ENCODE assay signal across 8 cellular contexts in the genomic region with DNA sequence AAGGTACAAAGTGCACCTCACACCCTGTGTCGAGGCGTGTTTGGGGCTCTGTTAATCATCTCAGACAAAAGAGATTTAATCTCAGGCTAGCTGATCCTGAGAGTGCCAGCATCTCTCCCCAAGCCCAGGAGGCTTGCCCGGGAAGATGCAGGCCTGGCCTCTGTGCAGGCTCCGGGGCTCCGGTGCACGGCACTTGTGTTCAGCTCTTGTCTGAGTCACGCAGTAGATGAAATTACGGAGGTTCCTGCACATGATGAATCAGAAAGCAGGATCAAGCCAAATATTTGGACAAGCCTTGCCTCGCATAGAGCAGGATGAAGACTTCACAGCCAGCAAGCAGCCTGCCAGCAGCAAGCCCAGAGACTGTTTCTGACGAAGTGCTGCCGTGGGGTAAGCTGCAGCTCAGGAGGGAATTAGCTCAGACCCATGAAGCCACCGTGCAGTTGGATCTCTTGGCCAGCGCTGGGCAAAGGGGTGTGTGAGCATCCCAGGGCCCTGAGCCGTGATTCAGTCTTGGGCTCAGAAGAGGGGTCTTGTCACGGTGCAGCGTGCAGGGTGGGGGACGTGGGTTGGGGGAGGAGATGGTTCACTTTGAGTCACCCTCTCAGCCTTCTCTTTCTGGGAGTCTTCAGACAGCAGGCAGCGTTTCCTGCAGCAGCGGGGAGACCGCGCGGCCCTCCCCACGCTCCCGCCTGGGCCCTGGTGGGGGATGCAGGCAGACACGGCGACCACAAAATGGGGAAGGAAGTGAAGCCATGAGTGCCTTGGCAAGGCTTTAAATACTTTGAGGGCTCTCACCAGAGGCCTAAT.
DNase-seq lines count a peak whose midpoint lies in the region; ATAC-seq, FAIRE-seq and TF ChIP-seq lines count a peak whose summit lies in the region.

No MANE protein-coding gene starts in this region.

- H3K36me3 ChIP-seq in DOHH2 (ENCODE audit: control insufficient read depth, low read length) (no peaks in the 10 kb centered on the region), H7 (replicated peaks; ENCODE audit: control insufficient read depth, insufficient read depth, low read length) (no peaks in the 10 kb centered on the region), OCI-LY1 (ENCODE audit: insufficient read depth, low read length) (no peaks in the 10 kb centered on the region), GM12878 (ENCODE audit: control insufficient read depth in 2 of 2, insufficient read depth in 2 of 2, low read length in 1 of 2) (no peaks in the 10 kb centered on the region)

- peak overlapping the region; percentile 60 for H3K4me2 ChIP-seq in DOHH2 (ENCODE audit: low read length)
- H3K4me2 ChIP-seq in OCI-LY1 (ENCODE audit: low read length) = peak overlapping the region; percentile 40; the same call in 1 of the 2 replicates
- H3K4me2 ChIP-seq in GM12878 (ENCODE audit: control insufficient read depth, insufficient read depth) = peak overlapping the region; percentile 47

- BruUV-seq in GM12878 (replicated peaks; lab: Mats Ljungman, UMichigan) = no TSS peak

- RAD21 ChIA-PET in GM12878 (lab: Charles Lee; ENCODE audit: unreplicated experiment) = interaction anchor here (1.0 to 1.5 kb wide), 3 partner anchors 10 to 90 kb away, joined by 4 read pairs; no protein-coding TSS in a partner anchor

- peak; percentile 71 for ATAC-seq in GM12878
- ATAC-seq in stimulated activated naive CD8-positive, alpha-beta T cell treated with anti-CD3 and anti-CD28 coated beads, Interleukin-15, amount 100 ng/mL, for 72 hours = peak; percentile 61

- H3K9me2 ChIP-seq in DOHH2 (replicated peaks; ENCODE audit: control insufficient read depth, low read length) (no peaks in the 10 kb centered on the region), OCI-LY1 (ENCODE audit: low read depth, low read length) (no peaks in the 10 kb centered on the region)

- CTCF ChIA-PET in GM12878 (lab: Yijun Ruan, JAX) = interaction anchor here (1.1 to 1.2 kb wide), 2 partner anchors 27 to 189 kb away, joined by 3 to 4 read pairs; no protein-coding TSS in a partner anchor

- H3K4me1 ChIP-seq in DOHH2 (ENCODE audit: control insufficient read depth, low read length) = peaks cover 63% of the 10 kb centered on the region
- H3K4me1 ChIP-seq in OCI-LY1 (ENCODE audit: insufficient read depth, low read length, severe bottlenecking) = peaks cover 56% of the 10 kb centered on the region
- peaks cover 22% of the 10 kb centered on the region for H3K4me1 ChIP-seq in GM12878 (ENCODE audit: control insufficient read depth, insufficient read depth, low read length)

- H3K9ac ChIP-seq in OCI-LY1 (ENCODE audit: low read length) (no peak overlapping the region; the same call in 1 of the 2 replicates), GM12878 (ENCODE audit: control insufficient read depth, insufficient read depth, low read length) (no peak overlapping the region)

- H2AFZ ChIP-seq in OCI-LY1 (ENCODE audit: low read length) (no peak overlapping the region), GM12878 (ENCODE audit: control insufficient read depth, low read depth, low read length) (peak overlapping the region; percentile 59)

- SMC1A ChIA-PET in GM12878 (lab: Charles Lee; ENCODE audit: uncharacterized antibody, unreplicated experiment) = interaction anchor here (0.6 to 2.0 kb wide), 14 partner anchors 9 to 225 kb away, joined by 3 to 8 read pairs (median 3); no protein-coding TSS in a partner anchor

- peak overlapping the region in 1 of 2 donors; percentile 14 for H3K27ac Mint-ChIP-seq in stimulated activated naive CD8-positive, alpha-beta T cell treated with anti-CD3 and anti-CD28 coated beads, Interleukin-15, amount 100 ng/mL, for 72 hours

- H3K4me3 Mint-ChIP-seq in stimulated activated naive CD8-positive, alpha-beta T cell treated with anti-CD3 and anti-CD28 coated beads, Interleukin-15, amount 100 ng/mL, for 72 hours = peak overlapping the region; percentile 28 to 60

- H3K27me3 ChIP-seq in DOHH2 (ENCODE audit: control insufficient read depth, low read length) = no peaks in the 10 kb centered on the region
- no peaks in the 10 kb centered on the region for H3K27me3 ChIP-seq in H7 (ENCODE audit: control insufficient read depth, insufficient read depth, low read length)
- no peaks in the 10 kb centered on the region for H3K27me3 ChIP-seq in OCI-LY1 (ENCODE audit: insufficient read depth, low read length)
- no peaks in the 10 kb centered on the region for H3K27me3 ChIP-seq in GM12878 (replicated peaks in 1 of 2; ENCODE audit: control insufficient read depth in 2 of 2, insufficient read depth in 2 of 2, low read length in 1 of 2)

- TF ChIP-seq EP300 in GM12878 (IDR thresholded peaks at IDR 0.05; ENCODE audit: borderline replicate concordance in 1 of 2, control insufficient read depth in 1 of 2, low read depth in 2 of 2, low read length in 2 of 2) = no peak

- in situ Hi-C loops in GM12878 (cut with MboI) = no loop called here

- H3K4me1 Mint-ChIP-seq in stimulated activated naive CD8-positive, alpha-beta T cell treated with anti-CD3 and anti-CD28 coated beads, Interleukin-15, amount 100 ng/mL, for 72 hours = peaks cover 55% of the 10 kb centered on the region

- H3K27ac ChIP-seq in DOHH2 (ENCODE audit: low read depth, low read length) = no peak overlapping the region
- H3K27ac ChIP-seq in OCI-LY1 (ENCODE audit: low read depth, low read length, poor library complexity, severe bottlenecking) = peak overlapping the region; percentile 54
- H3K27ac ChIP-seq in GM12878 (ENCODE audit: control insufficient read depth, insufficient read depth) = no peak overlapping the region

- H3F3A ChIP-seq in DOHH2 (ENCODE audit: control insufficient read depth, insufficient read depth) (0 out of 2 replicates have a peak, but pooled peaks cover 2% of the 10 kb centered on the region), OCI-LY1 (ENCODE audit: insufficient read depth, low read length) (no peaks in the 10 kb centered on the region)

- H3K9me3 Mint-ChIP-seq in stimulated activated naive CD8-positive, alpha-beta T cell treated with anti-CD3 and anti-CD28 coated beads, Interleukin-15, amount 100 ng/mL, for 72 hours = no peaks in the 10 kb centered on the region

- no peak for FAIRE-seq in GM12878 (lab: Jason Lieb, UNC)

- TF ChIP-seq POLR2A in GM12878 (IDR thresholded peaks at IDR 0.05; ENCODE audit: low read depth, low read length) = no peak

- POLR2A ChIA-PET in GM12878 (lab: Charles Lee) = no interaction called here

- intact Hi-C loops in GM12878 (cut with micrococcal nuclease; ENCODE audit: unreplicated experiment) = no loop called here

- H3K4me3 ChIP-seq in DOHH2 (ENCODE audit: low read length) (peak overlapping the region; percentile 28), H7 (ENCODE audit: insufficient read depth, low read depth, low read length) (no peak overlapping the region), OCI-LY1 (ENCODE audit: low read depth, low read length, poor library complexity, severe bottlenecking) (no peak overlapping the region), GM12878 (no peak overlapping the region)

- H3K79me2 ChIP-seq in DOHH2 (ENCODE audit: control insufficient read depth, low read length) = no peaks in the 10 kb centered on the region
- H3K79me2 ChIP-seq in OCI-LY1 (ENCODE audit: insufficient read depth, low read length) = no peaks in the 10 kb centered on the region
- H3K79me2 ChIP-seq in GM12878 (ENCODE audit: control insufficient read depth, insufficient read depth, low read length) = no peaks in the 10 kb centered on the region

- WGBS in GM12878 (ENCODE audit: insufficient coverage, insufficient replicate concordance, low lambda C conversion rate, missing lambda C conversion rate) = 15% methylated on average over 26 of the region's 26 CpGs

- H3K9me3 ChIP-seq in DOHH2 (ENCODE audit: control insufficient read depth, insufficient read depth, low read length) = no peaks in the 10 kb centered on the region
- no peaks in the 10 kb centered on the region for H3K9me3 ChIP-seq in OCI-LY1 (ENCODE audit: low read length)
- H3K9me3 ChIP-seq in GM12878 (replicated peaks; ENCODE audit: control insufficient read depth, insufficient read depth, low read length) = no peaks in the 10 kb centered on the region

- H4K20me1 ChIP-seq in DOHH2 (ENCODE audit: control insufficient read depth, insufficient read depth, low read depth, low read length) (no peaks in the 10 kb centered on the region), OCI-LY1 (ENCODE audit: insufficient read depth, low read length) (no peaks in the 10 kb centered on the region), GM12878 (ENCODE audit: control insufficient read depth, insufficient read depth) (no peaks in the 10 kb centered on the region)

- peak; percentile 8; the same call in 1 of the 2 replicates for TF ChIP-seq RAD21 in GM12878 (IDR thresholded peaks at IDR 0.05; ENCODE audit: insufficient read depth, low read depth, low read length)

- no peaks in the 10 kb centered on the region for H3K27me3 Mint-ChIP-seq in stimulated activated naive CD8-positive, alpha-beta T cell treated with anti-CD3 and anti-CD28 coated beads, Interleukin-15, amount 100 ng/mL, for 72 hours

- TF ChIP-seq CTCF in DOHH2 (IDR thresholded peaks at IDR 0.05; ENCODE audit: low read depth, low read length, poor library complexity, severe bottlenecking) = no peak
- no peak for TF ChIP-seq CTCF in OCI-LY1 (IDR thresholded peaks at IDR 0.05; ENCODE audit: low read length)
- no peak for TF ChIP-seq CTCF in GM12878 (IDR thresholded peaks at IDR 0.05 in 2 of 3, conservative IDR thresholded peaks at IDR 0.05 in 1 of 3; ENCODE audit: control insufficient read depth in 2 of 3, extremely low read depth in 1 of 3, insufficient read depth in 1 of 3, low read depth in 3 of 3, low read length in 3 of 3)

- DNase-seq in H7 = peak; percentile 43
- no peak for DNase-seq in GM12878 (ENCODE audit: low read depth, low spot score)
- DNase-seq in kidney glomerular epithelial cell (lab: John Stamatoyannopoulos, UW) = peak; percentile 46
- no peak for DNase-seq in stimulated activated naive CD8-positive, alpha-beta T cell treated with anti-CD3 and anti-CD28 coated beads, Interleukin-15, amount 100 ng/mL, for 72 hours
- DNase-seq in T-helper 9 cell = no peak
- DNase-seq in central memory CD4-positive, alpha-beta T cell = no peak

TF ChIP-seq in GM12878, 131 proteins besides CTCF, POLR2A, EP300 and RAD21 (continues in another document):
- TF ChIP-seq SPI1 (IDR thresholded peaks at IDR 0.05; ENCODE audit: borderline replicate concordance, insufficient read depth, low read depth, low read length) (peak; percentile 21; the same call in 1 of the 2 replicates), MTA2 (IDR thresholded peaks at IDR 0.05; ENCODE audit: low read depth) (no peak), NFXL1 (IDR thresholded peaks at IDR 0.05; ENCODE audit: borderline replicate concordance) (no peak), BRCA1 (IDR thresholded peaks at IDR 0.05; ENCODE audit: low read depth, low read length) (no peak), EED (IDR thresholded peaks at IDR 0.05; ENCODE audit: low read depth) (peak; percentile 52), RBBP5 (conservative IDR thresholded peaks at IDR 0.05) (no peak), IKZF2 (IDR thresholded peaks at IDR 0.05) (no peak), DPF2 (IDR thresholded peaks at IDR 0.05) (no peak), RUNX3 (IDR thresholded peaks at IDR 0.05; ENCODE audit: low read length) (peak; percentile 85)

Comparison
In these comparisons a context has a peak if more than half of its experiments do, and no peak if none do; other contexts are left out.
1. DNase-seq: peak in H7 (single experiment) and kidney glomerular epithelial cell (single experiment); none in GM12878 (single experiment), stimulated activated naive CD8-positive, alpha-beta T cell treated with anti-CD3 and anti-CD28 coated beads, Interleukin-15, amount 100 ng/mL, for 72 hours (0 of 2), T-helper 9 cell (single experiment) and central memory CD4-positive, alpha-beta T cell (single experiment).
2. Peak in every context shown above with its lines, with median percentiles within 50 percentile points of each other: H3K4me2 ChIP-seq.